Comparison of ENCODE assay signal across 8 cellular contexts in the genomic region with DNA sequence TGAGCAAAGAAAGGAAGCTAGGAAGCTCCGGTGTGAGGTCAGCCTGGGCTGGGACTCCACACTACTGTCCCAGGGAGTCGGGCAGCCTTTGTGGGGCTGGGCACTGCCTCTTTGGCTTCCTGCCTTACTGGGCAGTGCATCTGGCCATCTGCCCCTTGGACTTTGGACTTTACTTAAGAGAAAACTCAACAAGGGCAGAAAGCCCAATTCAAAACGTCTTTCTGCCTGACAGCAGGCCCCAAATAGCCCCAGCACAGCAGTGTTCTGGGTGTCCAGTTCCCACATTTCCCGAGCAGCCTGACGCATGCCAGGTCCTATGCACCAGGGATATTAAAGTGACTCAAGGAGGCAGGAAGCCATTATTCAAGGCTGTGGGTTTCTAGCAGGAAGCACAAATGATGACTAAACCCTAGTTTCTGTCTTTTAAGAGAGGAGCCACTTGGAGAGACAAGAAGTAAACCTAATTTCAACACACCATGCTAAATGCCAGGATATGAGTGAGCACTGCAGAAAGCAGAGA. TPM values are rescaled to one million over a fixed set of nuclear protein-coding genes. Genes with fewer than 3 reads are reported as not detected.
DNase-seq lines count a peak whose midpoint lies in the region; ATAC-seq and TF ChIP-seq lines count a peak whose summit lies in the region.

No MANE protein-coding gene starts in this region.

- H3K9ac ChIP-seq in IMR-90 (ENCODE audit: low read depth, low read length): peak overlapping the region; percentile 5; the same call in 1 of the 2 replicates

- peak; percentile 11; the same call in 1 of the 2 replicates for TF ChIP-seq RAD21 in IMR-90 (IDR thresholded peaks at IDR 0.05; ENCODE audit: low read length)

- dilution Hi-C loops in IMR-90 (cut with HindIII; ENCODE audit: low sequenced_read_pairs, unreplicated experiment): no loop called here

- peaks cover 11% of the 10 kb centered on the region for H3K9me1 ChIP-seq in IMR-90 (ENCODE audit: insufficient read depth, low read length)

- peak overlapping the region; percentile 10; the same call in 1 of the 2 replicates for H4K5ac ChIP-seq in IMR-90 (ENCODE audit: low read depth, low read length)

- H3K56ac ChIP-seq in IMR-90 (ENCODE audit: extremely low read depth, insufficient read depth, low read length): peak overlapping the region; percentile 36; the same call in 1 of the 2 replicates

- H3K36me3 ChIP-seq in IMR-90 (ENCODE audit: control insufficient read depth, insufficient read depth, low read length): no peaks in the 10 kb centered on the region; the same call in 1 of the 2 replicates

- H3K9me3 ChIP-seq in IMR-90 (ENCODE audit: control insufficient read depth, insufficient read depth, low read length): no peaks in the 10 kb centered on the region

- in situ Hi-C loops in IMR-90 (cut with MboI; ENCODE audit: low sequenced_read_pairs): no loop called here

- peak overlapping the region; percentile 52 for H2AK5ac ChIP-seq in IMR-90 (ENCODE audit: low read depth, low read length)

- peak overlapping the region; percentile 67 for H3K14ac ChIP-seq in IMR-90 (replicated peaks; ENCODE audit: low read depth, low read length)

- peak overlapping the region; percentile 44 to 83 for H4K8ac ChIP-seq in IMR-90 (ENCODE audit: low read depth in 2 of 2, low read length in 2 of 2)

- TF ChIP-seq CTCF in C4-2B (conservative IDR thresholded peaks at IDR 0.05): no peak
- no peak for TF ChIP-seq CTCF in IMR-90 (conservative IDR thresholded peaks at IDR 0.05; ENCODE audit: low read depth, low read length)
- TF ChIP-seq CTCF in retinal pigment epithelial cell (conservative IDR thresholded peaks at IDR 0.05; ENCODE audit: low read depth, low read length): no peak

- peak; percentile 99 for DNase-seq in IMR-90
- peak; percentile 27 to 30 for DNase-seq in activated T-cell treated with anti-CD3 and anti-CD28 coated beads, Interleukin-2, amount 50 U/mL, for 48 hours
- peak; percentile 74 for DNase-seq in left cardiac atrium
- peak; percentile 29 for DNase-seq in retinal pigment epithelial cell (ENCODE audit: low read depth)
- DNase-seq in stimulated activated naive CD4-positive, alpha-beta T cell (lab: John Stamatoyannopoulos, UW): no peak

- H3K4me1 ChIP-seq in IMR-90 (ENCODE audit: control insufficient read depth, insufficient read depth, low read length): peaks cover 9% of the 10 kb centered on the region

- POLR2A ChIA-PET in IMR-90 (lab: Charles Lee; ENCODE audit: unreplicated experiment): no interaction called here

- H3K4me3 ChIP-seq in IMR-90 (ENCODE audit: insufficient read depth, low read depth, low read length) (no peak overlapping the region), retinal pigment epithelial cell (ENCODE audit: low read length) (no peak overlapping the region)

- peak overlapping the region; percentile 50 for H3K27ac ChIP-seq in C4-2B
- H3K27ac ChIP-seq in IMR-90 (ENCODE audit: insufficient read depth, low read length): peak overlapping the region; percentile 67

- TF ChIP-seq POLR2A in IMR-90 (IDR thresholded peaks at IDR 0.05; ENCODE audit: low read depth, low read length): peak; percentile 58; the same call in 1 of the 2 replicates

- peak overlapping the region; percentile 94 for H2BK120ac ChIP-seq in IMR-90 (ENCODE audit: low read depth, low read length)

- peak overlapping the region; percentile 77 for H2BK20ac ChIP-seq in IMR-90 (ENCODE audit: low read depth, low read length)

- H2AFZ ChIP-seq in IMR-90 (replicated peaks; ENCODE audit: low read length, poor library complexity): peak overlapping the region; percentile 81

- H2AK9ac ChIP-seq in IMR-90 (replicated peaks; ENCODE audit: low read depth, low read length, poor library complexity): peak overlapping the region; percentile 81

- peak overlapping the region; percentile 23; the same call in 1 of the 3 replicates for H2BK15ac ChIP-seq in IMR-90 (ENCODE audit: low read depth, low read length)

- intact Hi-C loops in IMR-90 (cut with micrococcal nuclease): loop anchor here (5.0 kb wide), 1 partner anchor 35 kb away; no protein-coding TSS in a partner anchor
- intact Hi-C loops in left cardiac atrium (cut with DNase I): no loop called here

- H3K27me3 ChIP-seq in IMR-90 (ENCODE audit: control insufficient read depth, insufficient read depth, low read length): no peaks in the 10 kb centered on the region

- peak overlapping the region; percentile 83 for H2BK5ac ChIP-seq in IMR-90 (ENCODE audit: low read depth, low read length, poor library complexity, severe bottlenecking)

- 27% methylated on average over 1 of the region's 5 CpGs; no CpG with 5 or more reads in 1 of the 2 experiments for WGBS in IMR-90 (ENCODE audit: extremely low coverage in 2 of 2, insufficient read length in 1 of 2), 2 experiments

- H3K18ac ChIP-seq in IMR-90 (ENCODE audit: low read depth, low read length): peak overlapping the region; percentile 59

- ATAC-seq in IMR-90 (ENCODE audit: low read depth): peak; percentile 94
- ATAC-seq in left cardiac atrium: peak; percentile 89 to 94
- no peak for ATAC-seq in HG02623 (IDR thresholded peaks at IDR 0.05; ENCODE audit: unreplicated experiment)
- ATAC-seq in HG03108 (IDR thresholded peaks at IDR 0.05; ENCODE audit: unreplicated experiment): no peak

- H3K79me1 ChIP-seq in IMR-90 (ENCODE audit: low read depth in 1 of 2, low read length in 2 of 2): no peaks in the 10 kb centered on the region

- H3K23ac ChIP-seq in IMR-90 (ENCODE audit: low read depth, low read length): peak overlapping the region; percentile 78; the same call in 1 of the 2 replicates

- peak overlapping the region; percentile 81 for H4K91ac ChIP-seq in IMR-90 (ENCODE audit: insufficient read depth, low read depth, low read length)

- CTCF ChIA-PET in IMR-90 (lab: Yijun Ruan, JAX): no interaction called here

- BruUV-seq in IMR-90 (replicated peaks; lab: Mats Ljungman, UMichigan): no TSS peak

- no peaks in the 10 kb centered on the region for H4K20me1 ChIP-seq in IMR-90 (ENCODE audit: insufficient read depth, low read length)

- H3K4me2 ChIP-seq in IMR-90 (ENCODE audit: low read depth, low read length): peak overlapping the region; percentile 39; the same call in 1 of the 2 replicates

- H3K4ac ChIP-seq in IMR-90 (ENCODE audit: low read depth, low read length): peak overlapping the region; percentile 93

TF ChIP-seq in IMR-90, 13 proteins besides CTCF, POLR2A, EP300 and RAD21:
- no peak for TF ChIP-seq CHD1 (IDR thresholded peaks at IDR 0.05; ENCODE audit: low read depth, low read length)
- peak; percentile 54 for TF ChIP-seq RCOR1 (IDR thresholded peaks at IDR 0.05; ENCODE audit: insufficient replicate concordance, low read length)
- peak; percentile 17; the same call in 1 of the 2 replicates for TF ChIP-seq MAFK (IDR thresholded peaks at IDR 0.05; ENCODE audit: low read depth, low read length)
- TF ChIP-seq MAZ (IDR thresholded peaks at IDR 0.05; ENCODE audit: borderline replicate concordance, low read depth, low read length): 0 out of 2 replicates have a peak, but pooled peaks have one; percentile 41
- TF ChIP-seq, protein P1, sequence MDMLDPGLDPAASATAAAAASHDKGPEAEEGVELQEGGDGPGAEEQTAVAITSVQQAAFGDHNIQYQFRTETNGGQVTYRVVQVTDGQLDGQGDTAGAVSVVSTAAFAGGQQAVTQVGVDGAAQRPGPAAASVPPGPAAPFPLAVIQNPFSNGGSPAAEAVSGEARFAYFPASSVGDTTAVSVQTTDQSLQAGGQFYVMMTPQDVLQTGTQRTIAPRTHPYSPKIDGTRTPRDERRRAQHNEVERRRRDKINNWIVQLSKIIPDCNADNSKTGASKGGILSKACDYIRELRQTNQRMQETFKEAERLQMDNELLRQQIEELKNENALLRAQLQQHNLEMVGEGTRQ (IDR thresholded peaks at IDR 0.05; ENCODE audit: low read depth, low read length): no peak
- TF ChIP-seq SMC3 (IDR thresholded peaks at IDR 0.05; ENCODE audit: low read depth, low read length): no peak
- no peak for TF ChIP-seq RFX5 (IDR thresholded peaks at IDR 0.05; ENCODE audit: low read depth, low read length)
- peak; percentile 84 for TF ChIP-seq CEBPB (IDR thresholded peaks at IDR 0.05; ENCODE audit: low read depth, low read length)
- 0 out of 2 replicates have a peak, but pooled peaks have one; percentile 46 for TF ChIP-seq BHLHE40 (IDR thresholded peaks at IDR 0.05; ENCODE audit: low read depth, low read length)
- peak; percentile 84 for TF ChIP-seq FOS (IDR thresholded peaks at IDR 0.05; ENCODE audit: low read depth, low read length)

RNA-seq across cellular contexts. Expression of gene EDEM3, which starts 37.9 kb away (rescaled TPM):
- total RNA-seq in IMR-90 (2012; rRNA removed) (29.9 and 50.5 TPM in 2 replicates), left cardiac atrium (10 to 100 TPM; 21.7 to 25.4 TPM)
- 10.2 and 17.5 TPM in 2 replicates for polyA plus RNA-seq in IMR-90 (2012; rRNA removed)
- 1.2 and 1.6 TPM in 2 replicates for polyA plus RNA-seq in IMR-90 (2012; cell fraction: cytosol; rRNA removed)
- polyA plus RNA-seq in IMR-90 (2012; cell fraction: nucleus; rRNA removed; ENCODE audit: low replicate concordance): 2.1 and 18.2 TPM in 2 replicates

Comparison
In these comparisons a context has a peak if more than half of its experiments do, and no peak if none do; other contexts are left out.
1. ATAC-seq: peak in IMR-90 (single experiment) and left cardiac atrium (2 of 2); none in HG02623 (single experiment) and HG03108 (single experiment).
2. DNase-seq: peak in IMR-90 (single experiment), activated T-cell treated with anti-CD3 and anti-CD28 coated beads, Interleukin-2, amount 50 U/mL, for 48 hours (2 of 2), left cardiac atrium (single experiment) and retinal pigment epithelial cell (single experiment); none in stimulated activated naive CD4-positive, alpha-beta T cell (0 of 6).